In the genomic region with DNA sequence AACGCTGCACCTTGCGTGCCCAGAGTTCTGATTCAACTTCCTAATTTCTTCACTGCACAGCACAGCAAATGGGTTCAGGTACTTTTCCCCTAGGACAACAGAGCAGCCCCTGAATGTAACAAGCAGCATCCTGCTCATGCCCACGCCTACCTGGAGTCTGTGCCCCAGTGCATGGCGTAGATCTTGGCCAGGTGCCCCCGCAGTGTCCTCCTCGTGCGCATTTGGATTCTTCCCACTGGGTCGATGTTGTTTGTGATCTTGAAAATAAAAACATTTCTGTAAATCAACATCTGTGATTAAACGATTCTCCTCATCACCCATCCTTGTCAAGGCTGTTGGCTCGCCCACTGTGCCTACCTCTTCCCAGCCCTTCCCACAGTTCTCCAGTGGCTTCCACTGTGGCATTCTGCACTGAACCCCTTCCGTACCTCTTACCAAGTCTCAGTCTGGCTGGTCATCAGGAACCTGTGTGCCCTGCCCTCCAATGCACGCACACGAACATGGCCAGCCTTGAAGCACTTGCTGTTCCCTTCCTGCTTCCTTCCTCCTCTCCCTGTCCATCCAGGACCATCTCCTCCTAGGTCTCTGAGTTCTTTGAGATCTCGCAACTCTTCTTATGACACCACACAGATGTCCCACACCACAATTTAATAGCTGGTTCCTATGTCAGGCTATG, we compare ENCODE assay signal across 1 cellular context.
TF ChIP-seq lines count a peak whose summit lies in the region.

No MANE protein-coding gene starts in this region.

TF ChIP-seq in H1, 55 proteins besides CTCF, POLR2A, EP300 and RAD21:
- TF ChIP-seq KDM5A (IDR thresholded peaks at IDR 0.05; ENCODE audit: low read length) = no peak
- no peak for TF ChIP-seq NANOG (IDR thresholded peaks at IDR 0.05; ENCODE audit: insufficient read depth, low read depth, low read length, poor library complexity, severe bottlenecking)
- TF ChIP-seq PHF8 (conservative IDR thresholded peaks at IDR 0.05; ENCODE audit: low read depth, low read length) = no peak
- TF ChIP-seq SRF (IDR thresholded peaks at IDR 0.05; ENCODE audit: low read depth, low read length) = no peak
- TF ChIP-seq, protein P1, sequence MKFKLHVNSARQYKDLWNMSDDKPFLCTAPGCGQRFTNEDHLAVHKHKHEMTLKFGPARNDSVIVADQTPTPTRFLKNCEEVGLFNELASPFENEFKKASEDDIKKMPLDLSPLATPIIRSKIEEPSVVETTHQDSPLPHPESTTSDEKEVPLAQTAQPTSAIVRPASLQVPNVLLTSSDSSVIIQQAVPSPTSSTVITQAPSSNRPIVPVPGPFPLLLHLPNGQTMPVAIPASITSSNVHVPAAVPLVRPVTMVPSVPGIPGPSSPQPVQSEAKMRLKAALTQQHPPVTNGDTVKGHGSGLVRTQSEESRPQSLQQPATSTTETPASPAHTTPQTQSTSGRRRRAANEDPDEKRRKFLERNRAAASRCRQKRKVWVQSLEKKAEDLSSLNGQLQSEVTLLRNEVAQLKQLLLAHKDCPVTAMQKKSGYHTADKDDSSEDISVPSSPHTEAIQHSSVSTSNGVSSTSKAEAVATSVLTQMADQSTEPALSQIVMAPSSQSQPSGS (IDR thresholded peaks at IDR 0.05; ENCODE audit: low read length) = no peak
- TF ChIP-seq, protein P2, sequence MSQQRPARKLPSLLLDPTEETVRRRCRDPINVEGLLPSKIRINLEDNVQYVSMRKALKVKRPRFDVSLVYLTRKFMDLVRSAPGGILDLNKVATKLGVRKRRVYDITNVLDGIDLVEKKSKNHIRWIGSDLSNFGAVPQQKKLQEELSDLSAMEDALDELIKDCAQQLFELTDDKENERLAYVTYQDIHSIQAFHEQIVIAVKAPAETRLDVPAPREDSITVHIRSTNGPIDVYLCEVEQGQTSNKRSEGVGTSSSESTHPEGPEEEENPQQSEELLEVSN (IDR thresholded peaks at IDR 0.05) = no peak
- TF ChIP-seq TCF12 (IDR thresholded peaks at IDR 0.05; ENCODE audit: low read depth, low read length) = no peak
- TF ChIP-seq, protein P3, sequence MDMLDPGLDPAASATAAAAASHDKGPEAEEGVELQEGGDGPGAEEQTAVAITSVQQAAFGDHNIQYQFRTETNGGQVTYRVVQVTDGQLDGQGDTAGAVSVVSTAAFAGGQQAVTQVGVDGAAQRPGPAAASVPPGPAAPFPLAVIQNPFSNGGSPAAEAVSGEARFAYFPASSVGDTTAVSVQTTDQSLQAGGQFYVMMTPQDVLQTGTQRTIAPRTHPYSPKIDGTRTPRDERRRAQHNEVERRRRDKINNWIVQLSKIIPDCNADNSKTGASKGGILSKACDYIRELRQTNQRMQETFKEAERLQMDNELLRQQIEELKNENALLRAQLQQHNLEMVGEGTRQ (IDR thresholded peaks at IDR 0.05; ENCODE audit: low read length) = no peak
